ENCODE assay signal across 8 cellular contexts in genomic region chr15:70095387-70096214, GRCh38. TPM values are rescaled to one million over a fixed set of nuclear protein-coding genes. Genes with fewer than 3 reads are reported as not detected.
DNase-seq lines count a peak whose midpoint lies in the region; ATAC-seq and TF ChIP-seq lines count a peak whose summit lies in the region.

No MANE protein-coding gene starts in this region.

- no peak for ATAC-seq in activated CD4-positive, alpha-beta T cell treated with anti-CD3 and anti-CD28 coated beads for 36 hours
- ATAC-seq in effector memory CD8-positive, alpha-beta T cell (replicated peaks), result no peak

- peak overlapping the region; percentile 65; the same call in 1 of the 2 replicates for H3K27ac ChIP-seq in HUES6 (ENCODE audit: low read depth, low read length)
- H3K27ac ChIP-seq in tibial artery, result peak overlapping the region; percentile 95 to 97

- no peaks in the 10 kb centered on the region for H3K9me3 Mint-ChIP-seq in activated CD4-positive, alpha-beta T cell treated with anti-CD3 and anti-CD28 coated beads for 36 hours (ENCODE audit: low read depth)
- no peaks in the 10 kb centered on the region for H3K9me3 Mint-ChIP-seq in effector memory CD8-positive, alpha-beta T cell

- POLR2A ChIA-PET in activated CD4-positive, alpha-beta T cell treated with anti-CD3 and anti-CD28 coated beads for 36 hours (lab: Charles Lee), result interaction anchor here (0.7 to 1.4 kb wide), 3 partner anchors 340 to 633 kb away, joined by 3 to 6 read pairs (median 3); no protein-coding TSS in a partner anchor

- TF ChIP-seq CTCF in BE2C (IDR thresholded peaks at IDR 0.05; ENCODE audit: low read depth, low read length), result no peak
- TF ChIP-seq CTCF in tibial artery (IDR thresholded peaks at IDR 0.05), result no peak

- H3K4me1 ChIP-seq in BE2C, result peaks cover 34% of the 10 kb centered on the region
- H3K4me1 ChIP-seq in HUES6 (ENCODE audit: control insufficient read depth, insufficient read depth, low read length), result peaks cover 46% of the 10 kb centered on the region
- H3K4me1 ChIP-seq in tibial artery, result peaks cover 4 to 66% (median 54%) of the 10 kb centered on the region in 4 donors

- CTCF ChIA-PET in activated CD4-positive, alpha-beta T cell treated with anti-CD3 and anti-CD28 coated beads for 36 hours (lab: Charles Lee), result interaction anchor here (0.7 to 1.3 kb wide), 5 partner anchors 16 to 633 kb away, joined by 3 to 4 read pairs (median 3); no protein-coding TSS in a partner anchor

- H3K27ac Mint-ChIP-seq in activated CD4-positive, alpha-beta T cell treated with anti-CD3 and anti-CD28 coated beads for 36 hours, result peak overlapping the region; percentile 96
- H3K27ac Mint-ChIP-seq in effector memory CD8-positive, alpha-beta T cell, result peak overlapping the region; percentile 91 to 94

- H3K27me3 ChIP-seq in BE2C (peaks cover 2% of the 10 kb centered on the region; the same call in 1 of the 2 replicates), HUES6 (ENCODE audit: control insufficient read depth, insufficient read depth, low read length) (peaks cover 2% of the 10 kb centered on the region; the same call in 1 of the 2 replicates), tibial artery (no peaks in the 10 kb centered on the region)

- intact Hi-C loops in activated CD4-positive, alpha-beta T cell treated with anti-CD3 and anti-CD28 coated beads for 36 hours (cut with DNase I, micrococcal nuclease), result loop anchor here (1.0 to 10.0 kb wide), 10 partner anchors 335 to 1818 kb away; partner anchors contain the start of genes FEM1B (in 1 of the 2), GLCE (in 1 of the 2) and UACA (in 1 of the 2)
- intact Hi-C loops in tibial artery (cut with DNase I; ENCODE audit: low total_unique reads), result loop anchor here (5.0 to 10.0 kb wide), 4 partner anchors 62 to 521 kb away; no protein-coding TSS in a partner anchor

- peaks cover 47% of the 10 kb centered on the region for H3K36me3 Mint-ChIP-seq in activated CD4-positive, alpha-beta T cell treated with anti-CD3 and anti-CD28 coated beads for 36 hours (ENCODE audit: low read depth)
- H3K36me3 Mint-ChIP-seq in effector memory CD8-positive, alpha-beta T cell (ENCODE audit: insufficient read depth), result peaks cover 58% of the 10 kb centered on the region

- H3K4me3 ChIP-seq in BE2C (ENCODE audit: low read depth, low read length), result peak overlapping the region; percentile 89
- H3K4me3 ChIP-seq in HUES6 (ENCODE audit: low read depth, low read length), result peak overlapping the region; percentile 91
- H3K4me3 ChIP-seq in tibial artery, result peak overlapping the region; percentile 78 to 95

- H3K9me3 ChIP-seq in BE2C, result no peaks in the 10 kb centered on the region
- H3K9me3 ChIP-seq in HUES6 (ENCODE audit: control insufficient read depth, insufficient read depth, low read depth, low read length), result no peaks in the 10 kb centered on the region
- no peaks in the 10 kb centered on the region for H3K9me3 ChIP-seq in tibial artery

- H3K36me3 ChIP-seq in BE2C (peaks cover 33% of the 10 kb centered on the region), HUES6 (ENCODE audit: control insufficient read depth, insufficient read depth, low read length) (peaks cover 31% of the 10 kb centered on the region), tibial artery (peaks cover 0 to 19% (median 18%) of the 10 kb centered on the region in 3 donors)

- DNase-seq in BE2C, result peak; percentile 44
- peak; percentile 70 for DNase-seq in activated CD4-positive, alpha-beta T cell treated with anti-CD3 and anti-CD28 coated beads for 36 hours
- DNase-seq in effector memory CD8-positive, alpha-beta T cell, result peak; percentile 25 to 36 (median 31)
- peak; percentile 26 for DNase-seq in myocyte (ENCODE audit: low read depth)
- peak in 1 of 2 donors; percentile 73 for DNase-seq in tibial artery
- no peak for DNase-seq in GOT3 (lab: John Stamatoyannopoulos, UW)
- no peak for DNase-seq in occipital lobe (lab: John Stamatoyannopoulos, UW)

- peaks cover 54% of the 10 kb centered on the region for H3K4me1 Mint-ChIP-seq in activated CD4-positive, alpha-beta T cell treated with anti-CD3 and anti-CD28 coated beads for 36 hours
- peaks cover 55 to 73% of the 10 kb centered on the region in 2 donors for H3K4me1 Mint-ChIP-seq in effector memory CD8-positive, alpha-beta T cell (ENCODE audit: low read depth in 2 of 2)

- peak overlapping the region; percentile 93 for H3K4me3 Mint-ChIP-seq in activated CD4-positive, alpha-beta T cell treated with anti-CD3 and anti-CD28 coated beads for 36 hours
- peak overlapping the region; percentile 99 to 100 for H3K4me3 Mint-ChIP-seq in effector memory CD8-positive, alpha-beta T cell

- H3K9ac ChIP-seq in HUES6 (ENCODE audit: low read length), result peak overlapping the region; percentile 98

- no peaks in the 10 kb centered on the region for H3K27me3 Mint-ChIP-seq in activated CD4-positive, alpha-beta T cell treated with anti-CD3 and anti-CD28 coated beads for 36 hours
- no peaks in the 10 kb centered on the region for H3K27me3 Mint-ChIP-seq in effector memory CD8-positive, alpha-beta T cell

RNA-seq across cellular contexts. Expression of gene TLE3, which starts 2.1 kb away (rescaled TPM):
- 57.2 TPM for polyA plus RNA-seq in BE2C (2012; ENCODE audit: insufficient read depth, insufficient read length, low read depth)
- 10 to 100 TPM; 89.2 to 97.6 TPM for total RNA-seq in activated CD4-positive, alpha-beta T cell treated with anti-CD3 and anti-CD28 coated beads for 36 hours
- total RNA-seq in myocyte (16.7 and 28.9 TPM in 2 replicates), occipital lobe (79.4 TPM)
- polyA plus RNA-seq in myocyte (2012), result 13.5 TPM

Comparison
In these comparisons a context has a peak if more than half of its experiments do, and no peak if none do; other contexts are left out.
1. DNase-seq: peak in BE2C (single experiment), activated CD4-positive, alpha-beta T cell treated with anti-CD3 and anti-CD28 coated beads for 36 hours (single experiment), effector memory CD8-positive, alpha-beta T cell (3 of 3) and myocyte (single experiment); none in GOT3 (single experiment) and occipital lobe (single experiment).
2. Peak in every context shown above with its lines, with median percentiles within 50 percentile points of each other: H3K4me3 ChIP-seq.